ENCODE assay signal across 12 cellular contexts in the genomic region with DNA sequence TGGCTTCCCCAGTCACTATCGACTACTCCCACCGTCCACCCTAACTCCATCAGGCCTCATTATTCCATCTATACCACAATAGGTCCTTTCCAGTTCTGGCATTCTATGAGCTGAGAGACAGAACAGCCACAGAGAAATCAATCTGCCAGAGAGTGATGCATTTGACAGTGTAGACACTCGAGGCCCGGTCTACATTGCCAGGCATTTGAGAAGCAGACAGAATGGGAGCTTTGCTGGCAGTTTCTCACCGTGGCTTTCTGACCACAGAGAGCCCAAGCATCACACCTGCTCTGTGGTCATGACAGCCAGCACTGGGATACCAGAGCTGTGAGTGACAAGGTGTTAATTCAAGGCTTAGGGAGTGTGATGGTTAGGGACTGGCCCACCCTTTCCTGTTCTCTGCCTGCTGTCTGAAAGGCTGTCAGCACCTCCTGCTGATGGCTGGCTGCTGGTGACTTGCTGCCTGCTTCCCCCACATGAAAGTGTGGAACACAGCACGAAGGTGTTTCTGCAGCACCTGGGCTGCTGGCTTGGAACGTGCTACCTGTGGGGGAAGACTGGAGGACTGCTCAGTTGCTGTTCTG.
DNase-seq lines count a peak whose midpoint lies in the region; ATAC-seq lines count a peak whose summit lies in the region.
"Had no signal": no experiment of that assay in that cellular context is flagged by ENCODE, and none has a peak within 500 bp of the region (broad histone marks: within the 10 kb centered on the region; RNA-seq: fewer than 3 reads in every experiment).

No MANE protein-coding gene starts in this region.

- H3K27me3 Mint-ChIP-seq in activated naive CD4-positive, alpha-beta T cell treated with anti-CD3 and anti-CD28 coated beads, Interleukin-2, amount 10 ng/mL, durations not matched to agents 7 days and 5 days = no peaks in the 10 kb centered on the region

- peak; percentile 78 for DNase-seq in NCI-H2107 treated with DMSO at 0.1 percent for 48 hours (lab: John Stamatoyannopoulos, UW; ENCODE audit: unreplicated experiment)
- DNase-seq in left kidney (ENCODE audit: low read depth, low spot score) = peak; percentile 45
- no peak for DNase-seq in SHP77 (lab: John Stamatoyannopoulos, UW)
- DNase-seq in NCI-H1105 (lab: John Stamatoyannopoulos, UW) = no peak
- DNase-seq in activated naive CD4-positive, alpha-beta T cell treated with anti-CD3 and anti-CD28 coated beads, Interleukin-2, amount 10 ng/mL, durations not matched to agents 7 days and 5 days = no peak
- DNase-seq in HPDE6-E6E7 (ENCODE audit: extremely low spot score) = no peak
- DNase-seq: effector CD4-positive, alpha-beta T cell; left lung; NCI-H2029; stimulated activated naive CD4-positive, alpha-beta T cell treated with Interleukin-2 at 50 U/mL for 16 hours had no signal

- ATAC-seq in GM18870 (IDR thresholded peaks at IDR 0.05; ENCODE audit: unreplicated experiment) (peak; percentile 85), HG02642 (IDR thresholded peaks at IDR 0.05; ENCODE audit: poor library complexity, unreplicated experiment) (peak; percentile 73)
- ATAC-seq: left lung had no signal

- no peaks in the 10 kb centered on the region for H3K36me3 Mint-ChIP-seq in activated naive CD4-positive, alpha-beta T cell treated with anti-CD3 and anti-CD28 coated beads, Interleukin-2, amount 10 ng/mL, durations not matched to agents 7 days and 5 days

- no peak overlapping the region for H3K27ac Mint-ChIP-seq in activated naive CD4-positive, alpha-beta T cell treated with anti-CD3 and anti-CD28 coated beads, Interleukin-2, amount 10 ng/mL, durations not matched to agents 7 days and 5 days

- no peaks in the 10 kb centered on the region for H3K9me3 Mint-ChIP-seq in activated naive CD4-positive, alpha-beta T cell treated with anti-CD3 and anti-CD28 coated beads, Interleukin-2, amount 10 ng/mL, durations not matched to agents 7 days and 5 days

- no peak overlapping the region for H3K4me3 Mint-ChIP-seq in activated naive CD4-positive, alpha-beta T cell treated with anti-CD3 and anti-CD28 coated beads, Interleukin-2, amount 10 ng/mL, durations not matched to agents 7 days and 5 days

- no peaks in the 10 kb centered on the region for H3K4me1 Mint-ChIP-seq in activated naive CD4-positive, alpha-beta T cell treated with anti-CD3 and anti-CD28 coated beads, Interleukin-2, amount 10 ng/mL, durations not matched to agents 7 days and 5 days

- CTCF ChIA-PET in activated naive CD4-positive, alpha-beta T cell treated with anti-CD3 and anti-CD28 coated beads, Interleukin-2, amount 10 ng/mL, durations not matched to agents 7 days and 5 days (lab: Charles Lee) = no interaction called here

Comparison
In these comparisons a context has a peak if more than half of its experiments do, and no peak if none do; other contexts are left out.
1. DNase-seq: peak in NCI-H2107 treated with DMSO at 0.1 percent for 48 hours (single experiment) and left kidney (single experiment); none in SHP77 (0 of 2), NCI-H1105 (single experiment), activated naive CD4-positive, alpha-beta T cell treated with anti-CD3 and anti-CD28 coated beads, Interleukin-2, amount 10 ng/mL, durations not matched to agents 7 days and 5 days (single experiment) and HPDE6-E6E7 (single experiment).